1 cellular context compared by ENCODE assay signal in the genomic region with DNA sequence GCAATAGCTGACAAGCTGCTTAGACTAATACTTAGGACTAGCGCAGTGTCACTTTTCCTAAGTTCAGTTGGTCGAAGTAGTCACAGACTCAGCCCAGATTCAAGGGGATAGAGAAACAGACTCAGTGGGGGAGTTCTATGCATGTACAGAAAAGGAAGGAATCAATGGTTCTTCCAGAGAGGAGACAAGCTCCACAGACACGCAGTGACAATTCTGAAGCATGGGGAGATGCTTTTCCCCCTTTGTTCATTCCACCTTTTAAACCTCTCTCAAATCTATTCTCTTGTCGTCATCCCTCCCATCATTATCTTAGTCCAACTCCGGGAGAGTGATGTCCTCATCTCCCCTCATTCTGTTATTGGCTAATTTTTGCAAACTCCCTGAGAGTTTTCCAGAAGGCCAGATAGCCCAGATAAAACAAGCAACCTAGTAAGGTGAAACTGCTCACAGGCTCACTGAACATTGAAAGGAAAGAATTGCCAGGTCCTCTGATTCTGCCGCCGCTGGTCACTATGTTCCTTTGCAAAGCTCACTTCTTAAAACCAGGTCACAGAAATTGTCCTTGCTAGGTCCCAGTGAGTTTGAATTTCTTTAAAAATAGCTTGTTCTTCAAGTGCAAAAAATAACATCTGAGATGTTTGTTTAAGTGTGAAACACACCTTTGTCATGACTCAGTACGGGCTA.
A peak's percentile ranks its signal among the peaks of the same experiment; 100 is the strongest.
TF ChIP-seq lines count a peak whose summit lies in the region.

No MANE protein-coding gene starts in this region.

TF ChIP-seq in K562, 482 proteins besides CTCF, POLR2A, EP300 and RAD21 (continued from another document):
- TF ChIP-seq, protein P1, sequence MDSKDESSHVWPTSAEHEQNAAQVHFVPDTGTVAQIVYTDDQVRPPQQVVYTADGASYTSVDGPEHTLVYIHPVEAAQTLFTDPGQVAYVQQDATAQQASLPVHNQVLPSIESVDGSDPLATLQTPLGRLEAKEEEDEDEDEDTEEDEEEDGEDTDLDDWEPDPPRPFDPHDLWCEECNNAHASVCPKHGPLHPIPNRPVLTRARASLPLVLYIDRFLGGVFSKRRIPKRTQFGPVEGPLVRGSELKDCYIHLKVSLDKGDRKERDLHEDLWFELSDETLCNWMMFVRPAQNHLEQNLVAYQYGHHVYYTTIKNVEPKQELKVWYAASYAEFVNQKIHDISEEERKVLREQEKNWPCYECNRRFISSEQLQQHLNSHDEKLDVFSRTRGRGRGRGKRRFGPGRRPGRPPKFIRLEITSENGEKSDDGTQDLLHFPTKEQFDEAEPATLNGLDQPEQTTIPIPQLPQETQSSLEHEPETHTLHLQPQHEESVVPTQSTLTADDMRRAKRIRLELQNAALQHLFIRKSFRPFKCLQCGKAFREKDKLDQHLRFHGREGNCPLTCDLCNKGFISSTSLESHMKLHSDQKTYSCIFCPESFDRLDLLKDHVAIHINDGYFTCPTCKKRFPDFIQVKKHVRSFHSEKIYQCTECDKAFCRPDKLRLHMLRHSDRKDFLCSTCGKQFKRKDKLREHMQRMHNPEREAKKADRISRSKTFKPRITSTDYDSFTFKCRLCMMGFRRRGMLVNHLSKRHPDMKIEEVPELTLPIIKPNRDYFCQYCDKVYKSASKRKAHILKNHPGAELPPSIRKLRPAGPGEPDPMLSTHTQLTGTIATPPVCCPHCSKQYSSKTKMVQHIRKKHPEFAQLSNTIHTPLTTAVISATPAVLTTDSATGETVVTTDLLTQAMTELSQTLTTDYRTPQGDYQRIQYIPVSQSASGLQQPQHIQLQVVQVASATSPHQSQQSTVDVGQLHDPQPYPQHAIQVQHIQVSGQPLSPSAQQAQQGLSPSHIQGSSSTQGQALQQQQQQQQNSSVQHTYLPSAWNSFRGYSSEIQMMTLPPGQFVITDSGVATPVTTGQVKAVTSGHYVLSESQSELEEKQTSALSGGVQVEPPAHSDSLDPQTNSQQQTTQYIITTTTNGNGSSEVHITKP (IDR thresholded peaks at IDR 0.05; ENCODE audit: partially characterized antibody), result peak; percentile 84
TF ChIP-seq in K562: peak in this region for 1.
